In the genomic region with DNA sequence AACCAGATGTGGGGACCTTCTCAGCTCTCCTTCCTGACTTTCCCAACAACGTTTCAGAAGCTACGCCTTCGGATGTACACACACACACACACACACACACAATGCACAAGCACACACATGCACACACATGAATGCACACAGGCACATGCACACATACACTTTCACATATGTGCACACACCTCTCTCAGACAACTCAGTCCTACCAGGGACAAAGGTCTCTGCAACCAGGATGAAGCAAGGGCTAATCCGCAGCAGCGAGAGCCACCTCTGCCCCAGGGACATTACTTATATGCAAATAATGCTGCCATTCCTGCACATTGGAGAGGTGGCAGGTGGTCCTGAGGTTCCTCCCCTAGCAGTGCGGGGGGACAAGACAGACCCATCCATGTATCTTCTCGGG, we compare ENCODE assay signal across 26 cellular contexts. TPM values are rescaled to one million over a fixed set of nuclear protein-coding genes. Genes with fewer than 3 reads are reported as not detected.
"Had no signal": no experiment of that assay in that cellular context is flagged by ENCODE, and none has a peak within 500 bp of the region (broad histone marks: within the 10 kb centered on the region; RNA-seq: fewer than 3 reads in every experiment).

No MANE protein-coding gene starts in this region.

- FAIRE-seq: urothelium cell line had no signal

- H3K27me3 ChIP-seq: heart left ventricle had no signal

- H3K9me3 ChIP-seq: neutrophil, thoracic aorta had no signal

- H3K4me3 ChIP-seq: dorsolateral prefrontal cortex, heart left ventricle, left lung, lung, psoas muscle, stomach, thoracic aorta had no signal

- H3K36me3 ChIP-seq: heart left ventricle, left lung, neutrophil, stomach, thoracic aorta had no signal

- ATAC-seq: heart left ventricle; left lung; naive thymus-derived CD4-positive, alpha-beta T cell; psoas muscle; sciatic nerve had no signal

- DNase-seq: cortex of kidney; dorsolateral prefrontal cortex; effector CD8-positive, alpha-beta T cell; foreskin melanocyte; hippocampal formation; kidney glomerular epithelial cell; left lung; mesenchymal stem cell; naive thymus-derived CD4-positive, alpha-beta T cell; nephron progenitor cell; psoas muscle; retina; stimulated activated CD4-positive, alpha-beta T cell treated with anti-CD3 and anti-CD28 coated beads, Interleukin-2, amount 100 ng/mL, for 24 hours; stimulated activated naive CD4-positive, alpha-beta T cell; stomach; substantia nigra; trophoblast cell had no signal

- H3K27ac ChIP-seq: dorsolateral prefrontal cortex, heart left ventricle, left lung, neutrophil, psoas muscle, stomach, thoracic aorta had no signal

RNA-seq across cellular contexts. Expression of a gene that starts 27.4 kb away (rescaled TPM):
- total RNA-seq: cerebellum; dorsolateral prefrontal cortex; left lung; lung; naive thymus-derived CD4-positive, alpha-beta T cell; osteoblast; psoas muscle; sciatic nerve; skeletal muscle tissue; stomach; thoracic aorta had no signal
- polyA plus RNA-seq: lung; naive thymus-derived CD4-positive, alpha-beta T cell; stomach had no signal
